8 cellular contexts compared by ENCODE assay signal in genomic region chr16:67151431-67152097, GRCh38. TPM values are rescaled to one million over a fixed set of nuclear protein-coding genes. Genes with fewer than 3 reads are reported as not detected.
DNase-seq lines count a peak whose midpoint lies in the region; ATAC-seq and TF ChIP-seq lines count a peak whose summit lies in the region.

No MANE protein-coding gene starts in this region.

- POLR2A ChIA-PET in activated CD8-positive, alpha-beta T cell treated with anti-CD3 and anti-CD28 coated beads for 36 hours (lab: Charles Lee): interaction anchor here (0.6 to 1.8 kb wide), 7 partner anchors 7 to 209 kb away, joined by 3 to 5 read pairs (median 3); no protein-coding TSS in a partner anchor

- peaks cover 17% of the 10 kb centered on the region for H3K4me1 Mint-ChIP-seq in activated naive CD4-positive, alpha-beta T cell treated with anti-CD3 and anti-CD28 coated beads, Interleukin-2, amount 50 U/mL, for 24 hours
- H3K4me1 Mint-ChIP-seq in activated CD8-positive, alpha-beta T cell treated with anti-CD3 and anti-CD28 coated beads for 36 hours (ENCODE audit: low read depth): peaks cover 25% of the 10 kb centered on the region

- H3K27ac ChIP-seq in left lung (peak overlapping the region; percentile 73 to 87), upper lobe of left lung (peak overlapping the region in 3 of 4 donors; percentile 65 to 86 (median 84))

- H3K27ac Mint-ChIP-seq in activated naive CD4-positive, alpha-beta T cell treated with anti-CD3 and anti-CD28 coated beads, Interleukin-2, amount 50 U/mL, for 24 hours: peak overlapping the region; percentile 74
- no peak overlapping the region for H3K27ac Mint-ChIP-seq in activated naive CD4-positive, alpha-beta T cell treated with anti-CD3 and anti-CD28 coated beads, Interleukin-2, amount 50 U/mL, for 72 hours
- H3K27ac Mint-ChIP-seq in activated CD8-positive, alpha-beta T cell treated with anti-CD3 and anti-CD28 coated beads for 36 hours: no peak overlapping the region

- TF ChIP-seq CTCF in activated CD8-positive, alpha-beta T cell treated with anti-CD3 and anti-CD28 coated beads for 36 hours (IDR thresholded peaks at IDR 0.05): no peak
- TF ChIP-seq CTCF in left lung (IDR thresholded peaks at IDR 0.05): no peak
- no peak for TF ChIP-seq CTCF in upper lobe of left lung (IDR thresholded peaks at IDR 0.05)

- TF ChIP-seq POLR2A in upper lobe of left lung (IDR thresholded peaks at IDR 0.05): no peak

- H3K4me3 Mint-ChIP-seq in activated naive CD4-positive, alpha-beta T cell treated with anti-CD3 and anti-CD28 coated beads, Interleukin-2, amount 50 U/mL, for 24 hours: peak overlapping the region; percentile 76
- H3K4me3 Mint-ChIP-seq in activated CD8-positive, alpha-beta T cell treated with anti-CD3 and anti-CD28 coated beads for 36 hours: peak overlapping the region; percentile 63

- H3K4me1 ChIP-seq in left lung (peaks cover 4 to 42% of the 10 kb centered on the region in 2 donors), upper lobe of left lung (peaks cover 23 to 48% (median 27%) of the 10 kb centered on the region in 4 donors)

- intact Hi-C loops in activated CD8-positive, alpha-beta T cell treated with anti-CD3 and anti-CD28 coated beads for 36 hours (cut with micrococcal nuclease): no loop called here
- intact Hi-C loops in left lung (cut with DNase I): loop anchor here in 1 of 2 donors (10.0 kb wide), 1 partner anchor 137 kb away; no protein-coding TSS in a partner anchor

- H3K4me3 ChIP-seq in left lung (peak overlapping the region in 1 of 2 donors; percentile 59), upper lobe of left lung (peak overlapping the region in 2 of 4 donors; percentile 61 to 68)

- H3K9me3 ChIP-seq in left lung (no peaks in the 10 kb centered on the region), upper lobe of left lung (no peaks in the 10 kb centered on the region)

- no peak for TF ChIP-seq EP300 in upper lobe of left lung (IDR thresholded peaks at IDR 0.05)

- WGBS in upper lobe of left lung, 2 donors: 62 to 67% methylated on average over 1 to 8 of the region's 8 CpGs

- no peaks in the 10 kb centered on the region for H3K9me3 Mint-ChIP-seq in activated naive CD4-positive, alpha-beta T cell treated with anti-CD3 and anti-CD28 coated beads, Interleukin-2, amount 50 U/mL, for 24 hours
- no peaks in the 10 kb centered on the region for H3K9me3 Mint-ChIP-seq in activated naive CD4-positive, alpha-beta T cell treated with anti-CD3 and anti-CD28 coated beads, Interleukin-2, amount 50 U/mL, for 72 hours
- H3K9me3 Mint-ChIP-seq in activated CD8-positive, alpha-beta T cell treated with anti-CD3 and anti-CD28 coated beads for 36 hours: no peaks in the 10 kb centered on the region

- peaks cover 10% of the 10 kb centered on the region for H3K36me3 Mint-ChIP-seq in activated naive CD4-positive, alpha-beta T cell treated with anti-CD3 and anti-CD28 coated beads, Interleukin-2, amount 50 U/mL, for 24 hours
- H3K36me3 Mint-ChIP-seq in activated naive CD4-positive, alpha-beta T cell treated with anti-CD3 and anti-CD28 coated beads, Interleukin-2, amount 50 U/mL, for 72 hours: peaks cover 17 to 23% of the 10 kb centered on the region in 2 donors
- H3K36me3 Mint-ChIP-seq in activated CD8-positive, alpha-beta T cell treated with anti-CD3 and anti-CD28 coated beads for 36 hours (ENCODE audit: low read depth): peaks cover 29% of the 10 kb centered on the region

- no peak for DNase-seq in activated naive CD4-positive, alpha-beta T cell treated with anti-CD3 and anti-CD28 coated beads, Interleukin-2, amount 50 U/mL, for 72 hours (ENCODE audit: low spot score in 2 of 2)
- DNase-seq in activated CD8-positive, alpha-beta T cell treated with anti-CD3 and anti-CD28 coated beads for 36 hours: no peak
- DNase-seq in left lung (no peak), upper lobe of left lung (no peak)
- no peak for DNase-seq in activated CD4-positive, CD25-positive, alpha-beta regulatory T cell (lab: John Stamatoyannopoulos, UW)

- H3K27me3 Mint-ChIP-seq in activated naive CD4-positive, alpha-beta T cell treated with anti-CD3 and anti-CD28 coated beads, Interleukin-2, amount 50 U/mL, for 24 hours: peaks cover 1% of the 10 kb centered on the region
- peaks cover 27% of the 10 kb centered on the region for H3K27me3 Mint-ChIP-seq in activated CD8-positive, alpha-beta T cell treated with anti-CD3 and anti-CD28 coated beads for 36 hours

- H3K27me3 ChIP-seq in left lung (peaks cover 0 to 45% of the 10 kb centered on the region in 2 donors), upper lobe of left lung (peaks cover 0 to 4% (median 0%) of the 10 kb centered on the region in 4 donors)

- H3K36me3 ChIP-seq in left lung (peaks cover 0 to 41% of the 10 kb centered on the region in 2 donors), upper lobe of left lung (peaks cover 7 to 21% (median 19%) of the 10 kb centered on the region in 4 donors)

- CTCF ChIA-PET in activated CD8-positive, alpha-beta T cell treated with anti-CD3 and anti-CD28 coated beads for 36 hours (lab: Charles Lee): interaction anchor here (1.0 to 15.9 kb wide), 9 partner anchors 8 to 197 kb away, joined by 3 to 209 read pairs (median 5); partner anchors contain the start of genes CES3, FBXL8, HSF4 and NOL3

- ATAC-seq in activated naive CD4-positive, alpha-beta T cell treated with anti-CD3 and anti-CD28 coated beads, Interleukin-2, amount 50 U/mL, for 72 hours: no peak
- ATAC-seq in activated CD8-positive, alpha-beta T cell treated with anti-CD3 and anti-CD28 coated beads for 36 hours: no peak
- no peak for ATAC-seq in left lung
- no peak for ATAC-seq in upper lobe of left lung (ENCODE audit: low FRiP score in 2 of 2)
- no peak for ATAC-seq in HG02870 (IDR thresholded peaks at IDR 0.05; ENCODE audit: unreplicated experiment)
- ATAC-seq in GM21786 (IDR thresholded peaks at IDR 0.05; ENCODE audit: unreplicated experiment): no peak

RNA-seq across cellular contexts. Expression of gene B3GNT9, which starts 0.8 kb away (rescaled TPM):
- 1 to 10 TPM; 3.2 to 4.7 TPM for total RNA-seq in activated naive CD4-positive, alpha-beta T cell treated with anti-CD3 and anti-CD28 coated beads, Interleukin-2, amount 50 U/mL, for 72 hours
- 1 to 10 TPM; 2.1 to 2.5 TPM for total RNA-seq in activated CD8-positive, alpha-beta T cell treated with anti-CD3 and anti-CD28 coated beads for 36 hours
- total RNA-seq in left lung (10 to 100 TPM; 18.6 to 29.4 TPM), upper lobe of left lung (10 to 100 TPM in 5 of 6 donors, 1 to 10 TPM in 1; 6.3 to 20.8 (median 17.7) TPM)

RNA-seq across cellular contexts. Expression of gene TRADD, which starts 8.1 kb away (rescaled TPM):
- total RNA-seq in activated naive CD4-positive, alpha-beta T cell treated with anti-CD3 and anti-CD28 coated beads, Interleukin-2, amount 50 U/mL, for 72 hours: 10 to 100 TPM; 15.7 to 43.5 TPM
- total RNA-seq in activated CD8-positive, alpha-beta T cell treated with anti-CD3 and anti-CD28 coated beads for 36 hours: 10 to 100 TPM; 28.4 to 31.2 TPM
- 10 to 100 TPM; 25.1 to 25.5 TPM for total RNA-seq in left lung
- 10 to 100 TPM; 29.9 to 49.2 (median 35.6) TPM for total RNA-seq in upper lobe of left lung

RNA-seq across cellular contexts. Expression of gene FBXL8, which starts 8.2 kb away (rescaled TPM):
- 10 to 100 TPM; 27.9 to 38.7 TPM for total RNA-seq in activated naive CD4-positive, alpha-beta T cell treated with anti-CD3 and anti-CD28 coated beads, Interleukin-2, amount 50 U/mL, for 72 hours
- total RNA-seq in activated CD8-positive, alpha-beta T cell treated with anti-CD3 and anti-CD28 coated beads for 36 hours: 10 to 100 TPM; 27.1 to 28.6 TPM
- total RNA-seq in left lung: 10 to 100 TPM; 22.1 to 22.9 TPM
- total RNA-seq in upper lobe of left lung: 100 to 1,000 TPM in 1 of 6 donors, 10 to 100 TPM in 5; 24.0 to 114 (median 28.5) TPM

RNA-seq across cellular contexts. Expression of gene HSF4, which starts 13.0 kb away (rescaled TPM):
- total RNA-seq in activated naive CD4-positive, alpha-beta T cell treated with anti-CD3 and anti-CD28 coated beads, Interleukin-2, amount 50 U/mL, for 72 hours: 10 to 100 TPM; 26.0 to 58.8 TPM
- 10 to 100 TPM; 56.0 to 73.3 TPM for total RNA-seq in activated CD8-positive, alpha-beta T cell treated with anti-CD3 and anti-CD28 coated beads for 36 hours
- total RNA-seq in left lung (10 to 100 TPM; 28.1 to 38.2 TPM), upper lobe of left lung (100 to 1,000 TPM in 2 of 6 donors, 10 to 100 TPM in 4; 33.4 to 784 (median 70.1) TPM)

RNA-seq across cellular contexts. Expression of gene NOL3, which starts 18.8 kb away (rescaled TPM):
- total RNA-seq in activated naive CD4-positive, alpha-beta T cell treated with anti-CD3 and anti-CD28 coated beads, Interleukin-2, amount 50 U/mL, for 72 hours: 10 to 100 TPM in 1 of 2 donors, 1 to 10 TPM in 1; 9.2 to 43.4 TPM
- total RNA-seq in activated CD8-positive, alpha-beta T cell treated with anti-CD3 and anti-CD28 coated beads for 36 hours: 10 to 100 TPM; 24.5 to 25.3 TPM
- 10 to 100 TPM; 29.5 to 36.7 TPM for total RNA-seq in left lung
- total RNA-seq in upper lobe of left lung: 100 to 1,000 TPM in 1 of 6 donors, 10 to 100 TPM in 5; 36.5 to 135 (median 58.0) TPM
